Comparison of ENCODE assay signal across 1 cellular context in genomic region chr18:77074431-77074830, GRCh38.
TF ChIP-seq lines count a peak whose summit lies in the region.

No MANE protein-coding gene starts in this region.

TF ChIP-seq in IMR-90, 13 proteins besides CTCF, POLR2A, EP300 and RAD21:
- TF ChIP-seq RFX5 (IDR thresholded peaks at IDR 0.05; ENCODE audit: low read depth, low read length) = no peak
- no peak for TF ChIP-seq MXI1 (IDR thresholded peaks at IDR 0.05; ENCODE audit: borderline replicate concordance, low read depth, low read length)
- no peak for TF ChIP-seq SMC3 (IDR thresholded peaks at IDR 0.05; ENCODE audit: low read depth, low read length)
- TF ChIP-seq BHLHE40 (IDR thresholded peaks at IDR 0.05; ENCODE audit: low read depth, low read length) = no peak
TF ChIP-seq in IMR-90: peak in this region for 0.
